ENCODE assay signal across 22 cellular contexts in genomic region chr15:73709241-73709640, GRCh38. TPM values are rescaled to one million over a fixed set of nuclear protein-coding genes. Genes with fewer than 3 reads are reported as not detected.
A peak's percentile ranks its signal among the peaks of the same experiment; 100 is the strongest.
DNase-seq lines count a peak whose midpoint lies in the region; ATAC-seq and TF ChIP-seq lines count a peak whose summit lies in the region.
"Had no signal": no experiment of that assay in that cellular context is flagged by ENCODE, and none has a peak within 500 bp of the region (broad histone marks: within the 10 kb centered on the region; RNA-seq: fewer than 3 reads in every experiment).

No MANE protein-coding gene starts in this region.

- H3K79me2 ChIP-seq in GM23248 (ENCODE audit: insufficient read depth): peaks cover 8% of the 10 kb centered on the region

- H3K36me3 Mint-ChIP-seq in endothelial cell (ENCODE audit: low read depth, unreplicated experiment): peaks cover 63% of the 10 kb centered on the region
- no peaks in the 10 kb centered on the region for H3K36me3 Mint-ChIP-seq in activated CD4-positive, alpha-beta T cell treated with anti-CD3 and anti-CD28 coated beads, Interleukin-2, amount 10 ng/mL, durations not matched to agents 24 days and 14 days (ENCODE audit: low read depth)
- H3K36me3 Mint-ChIP-seq: CD4-positive, alpha-beta memory T cell had no signal

- intact Hi-C loops in activated CD4-positive, alpha-beta T cell treated with anti-CD3 and anti-CD28 coated beads, Interleukin-2, amount 10 ng/mL, durations not matched to agents 24 days and 14 days (cut with micrococcal nuclease): loop anchor here (10.0 kb wide), 1 partner anchor 424 kb away; no protein-coding TSS in a partner anchor

- H2AFZ ChIP-seq in GM23248: no peak overlapping the region

- no peak overlapping the region for H3K4me2 ChIP-seq in GM23248 (ENCODE audit: unreplicated experiment)
- H3K4me2 ChIP-seq: A549; BLaER1 treated with 17β-estradiol and CSF1 and Interleukin-3, amounts not matched to agents 10 nM and 100 nM had no signal

- H3K27me3 Mint-ChIP-seq in endothelial cell (ENCODE audit: unreplicated experiment): peaks cover 18% of the 10 kb centered on the region
- no peaks in the 10 kb centered on the region for H3K27me3 Mint-ChIP-seq in activated CD4-positive, alpha-beta T cell treated with anti-CD3 and anti-CD28 coated beads, Interleukin-2, amount 10 ng/mL, durations not matched to agents 24 days and 14 days

- H3K9me2 ChIP-seq in GM23248 (ENCODE audit: insufficient read depth): no peaks in the 10 kb centered on the region

- no peak overlapping the region for H3K9ac ChIP-seq in GM23248
- H3K9ac ChIP-seq: BLaER1 treated with 17β-estradiol and CSF1 and Interleukin-3, amounts not matched to agents 10 nM and 100 nM had no signal

- POLR2A ChIA-PET in RWPE1 (lab: Yijun Ruan, JAX; ENCODE audit: low non-redundant PET): interaction anchor here (0.7 kb wide), 1 partner anchor 85 kb away, joined by 3 read pairs; no protein-coding TSS in a partner anchor

- 94 to 98% methylated on average over 6 of the region's 6 CpGs for WGBS in GM23248 (ENCODE audit: low coverage in 1 of 2, low lambda C conversion rate in 2 of 2, missing lambda C conversion rate in 2 of 2), 2 experiments

- H3K27me3 ChIP-seq in GM23248 (replicated peaks; ENCODE audit: insufficient read depth): no peaks in the 10 kb centered on the region
- H3K27me3 ChIP-seq: BE2C; BLaER1 treated with 17β-estradiol and CSF1 and Interleukin-3, amounts not matched to agents 10 nM and 100 nM had no signal

- H3K9me3 Mint-ChIP-seq in endothelial cell (ENCODE audit: unreplicated experiment): no peaks in the 10 kb centered on the region
- H3K9me3 Mint-ChIP-seq in activated CD4-positive, alpha-beta T cell treated with anti-CD3 and anti-CD28 coated beads, Interleukin-2, amount 10 ng/mL, durations not matched to agents 24 days and 14 days: no peaks in the 10 kb centered on the region
- H3K9me3 Mint-ChIP-seq: CD4-positive, alpha-beta memory T cell had no signal

- in situ Hi-C loops in GM23248 (cut with MboI): no loop called here

- CTCF ChIA-PET in RWPE1 (lab: Yijun Ruan, JAX): interaction anchor here (0.7 kb wide), 1 partner anchor 9 kb away, joined by 4 read pairs; no protein-coding TSS in a partner anchor

- H3K9me3 ChIP-seq in GM23248 (ENCODE audit: low read depth): no peaks in the 10 kb centered on the region
- H3K9me3 ChIP-seq: A549; BE2C; BLaER1 treated with 17β-estradiol and CSF1 and Interleukin-3, amounts not matched to agents 10 nM and 100 nM had no signal

- no peaks in the 10 kb centered on the region for H3F3A ChIP-seq in GM23248 (ENCODE audit: insufficient read depth)

- peaks cover 35% of the 10 kb centered on the region for H3K4me1 Mint-ChIP-seq in endothelial cell (ENCODE audit: unreplicated experiment)
- H3K4me1 Mint-ChIP-seq in activated CD4-positive, alpha-beta T cell treated with anti-CD3 and anti-CD28 coated beads, Interleukin-2, amount 10 ng/mL, durations not matched to agents 24 days and 14 days: peaks cover 2% of the 10 kb centered on the region

- no peaks in the 10 kb centered on the region for H3K4me1 ChIP-seq in GM23248 (ENCODE audit: insufficient read depth)
- H3K4me1 ChIP-seq: A549, BE2C had no signal

- no peak overlapping the region for H3K27ac Mint-ChIP-seq in endothelial cell (ENCODE audit: unreplicated experiment)
- H3K27ac Mint-ChIP-seq in activated CD4-positive, alpha-beta T cell treated with anti-CD3 and anti-CD28 coated beads, Interleukin-2, amount 10 ng/mL, durations not matched to agents 24 days and 14 days: no peak overlapping the region

- peak overlapping the region; percentile 57 for H3K4me3 Mint-ChIP-seq in endothelial cell (ENCODE audit: unreplicated experiment)
- no peak overlapping the region for H3K4me3 Mint-ChIP-seq in activated CD4-positive, alpha-beta T cell treated with anti-CD3 and anti-CD28 coated beads, Interleukin-2, amount 10 ng/mL, durations not matched to agents 24 days and 14 days
- H3K4me3 Mint-ChIP-seq: CD4-positive, alpha-beta memory T cell had no signal

- peaks cover 7% of the 10 kb centered on the region; the same call in 1 of the 2 replicates for H3K36me3 ChIP-seq in GM23248 (ENCODE audit: low read depth)

- H4K20me1 ChIP-seq in GM23248 (ENCODE audit: insufficient read depth): no peaks in the 10 kb centered on the region

- no peak overlapping the region for H3K4me3 ChIP-seq in GM23248
- H3K4me3 ChIP-seq: A549; BLaER1 treated with 17β-estradiol and CSF1 and Interleukin-3, amounts not matched to agents 10 nM and 100 nM had no signal

- TF ChIP-seq CTCF in C4-2B (conservative IDR thresholded peaks at IDR 0.05): no peak
- TF ChIP-seq CTCF in RWPE1 (conservative IDR thresholded peaks at IDR 0.05; ENCODE audit: low read depth): no peak
- no peak for TF ChIP-seq CTCF in endothelial cell (IDR thresholded peaks at IDR 0.05; ENCODE audit: unreplicated experiment)
- no peak for TF ChIP-seq CTCF in omental fat pad (IDR thresholded peaks at IDR 0.05)

- no peak for DNase-seq in RWPE1 (ENCODE audit: low spot score)
- no peak for DNase-seq in endothelial cell (ENCODE audit: low spot score)
- DNase-seq in omental fat pad (ENCODE audit: low spot score): no peak
- no peak for DNase-seq in activated CD4-positive, alpha-beta T cell treated with anti-CD3 and anti-CD28 coated beads, Interleukin-2, amount 10 ng/mL, durations not matched to agents 24 days and 14 days
- DNase-seq in GM23248: no peak
- DNase-seq in SK-N-DZ (ENCODE audit: low spot score): no peak
- DNase-seq in NCI-H2081 treated with DMSO at 0.1 percent for 48 hours (lab: John Stamatoyannopoulos, UW): no peak
- DNase-seq: 8988T; ACHN; AML-193; BE2C; Calu3; CD4-positive, alpha-beta memory T cell; COR-L47; DMS53; DMS79 treated with DMSO at 0.1 percent for 48 hours; GF-D8; H7; HCEC 1CT had no signal

- peak overlapping the region; percentile 18; the same call in 1 of the 2 replicates for H3K27ac ChIP-seq in C4-2B
- H3K27ac ChIP-seq in RWPE1: peak overlapping the region; percentile 9; the same call in 1 of the 2 replicates
- no peak overlapping the region for H3K27ac ChIP-seq in GM23248
- H3K27ac ChIP-seq: A549; BLaER1 treated with 17β-estradiol and CSF1 and Interleukin-3, amounts not matched to agents 10 nM and 100 nM had no signal

- peak; percentile 22 for ATAC-seq in omental fat pad (ENCODE audit: low FRiP score)
- ATAC-seq: A549 had no signal

RNA-seq across cellular contexts. Expression of gene CD276, which starts 25.1 kb away (rescaled TPM):
- total RNA-seq in endothelial cell (ENCODE audit: unreplicated experiment): 552 TPM
- total RNA-seq in omental fat pad: 100 to 1,000 TPM in 1 of 4 donors, 10 to 100 TPM in 3; 23.2 to 103 (median 39.3) TPM
- 20.1 and 20.3 TPM in 2 replicates for total RNA-seq in activated CD4-positive, alpha-beta T cell treated with anti-CD3 and anti-CD28 coated beads, Interleukin-2, amount 10 ng/mL, durations not matched to agents 24 days and 14 days
- total RNA-seq in GM23248 (2014; rRNA removed; shearing (Covaris generic)): 94.6 and 102 TPM in 2 replicates
- 104 TPM in 2 replicates for polyA plus RNA-seq in GM23248 (2016; fragmentation: Nextera tagmentation; extraction: Ambion mirVana)
- polyA plus RNA-seq in SK-N-DZ (2014; cell fraction: cytosol; rRNA removed): 95.6 and 123 TPM in 2 replicates
- polyA plus RNA-seq in SK-N-DZ (2014; cell fraction: nucleus; rRNA removed): 86.4 and 99.1 TPM in 2 replicates
- polyA plus RNA-seq: CD4-positive, alpha-beta memory T cell had no signal

RNA-seq across cellular contexts. Expression of gene INSYN1, which starts 43.9 kb away (rescaled TPM):
- total RNA-seq in endothelial cell (ENCODE audit: unreplicated experiment): 4.8 TPM
- total RNA-seq in omental fat pad: 1 to 10 TPM in 3 of 4 donors, under 1 TPM in 1; 0.95 to 3.7 (median 3.1) TPM
- not detected in 2 replicates for total RNA-seq in activated CD4-positive, alpha-beta T cell treated with anti-CD3 and anti-CD28 coated beads, Interleukin-2, amount 10 ng/mL, durations not matched to agents 24 days and 14 days
- 8.1 and 10.4 TPM in 2 replicates for total RNA-seq in GM23248 (2014; rRNA removed; shearing (Covaris generic))
- 0.10 and 0.11 TPM in 2 replicates for polyA plus RNA-seq in GM23248 (2016; fragmentation: Nextera tagmentation; extraction: Ambion mirVana)
- 0.07 and 0.95 TPM in 2 replicates for polyA plus RNA-seq in SK-N-DZ (2014; cell fraction: cytosol; rRNA removed)
- polyA plus RNA-seq in SK-N-DZ (2014; cell fraction: nucleus; rRNA removed): 0.37 and 0.44 TPM in 2 replicates
- total RNA-seq: Calu3; CD4-positive, alpha-beta memory T cell had no signal
- polyA plus RNA-seq: CD4-positive, alpha-beta memory T cell had no signal
